1 cellular context compared by ENCODE assay signal in genomic region chr6:30672445-30673253, GRCh38.
TF ChIP-seq lines count a peak whose summit lies in the region.

TSS of gene DHX16 (minus strand) at chr6:30673006. CDS start at chr6:30672841, 165 bp downstream.

TF ChIP-seq in HepG2, 621 proteins besides CTCF, POLR2A, EP300 and RAD21 (continued from another document and continues in another):
- TF ChIP-seq ARID3A (IDR thresholded peaks at IDR 0.05; ENCODE audit: low read depth, low read length) (peak; percentile 97), ZNF280B (CRISPR knock-in tag; IDR thresholded peaks at IDR 0.05; ENCODE audit: borderline replicate concordance) (peak; percentile 74; the same call in 1 of the 2 replicates), HNRNPUL1 (IDR thresholded peaks at IDR 0.05; ENCODE audit: low read depth, low read length) (no peak), GPBP1L1 (CRISPR knock-in tag; IDR thresholded peaks at IDR 0.05) (no peak), ZFP62 (CRISPR knock-in tag; IDR thresholded peaks at IDR 0.05) (no peak), ZNF512 (CRISPR knock-in tag; IDR thresholded peaks at IDR 0.05) (no peak; the same call in 1 of the 2 replicates), ZSCAN22 (CRISPR knock-in tag; IDR thresholded peaks at IDR 0.05) (no peak), GABPA (IDR thresholded peaks at IDR 0.05; ENCODE audit: low read depth, low read length) (peak; percentile 65), GABPA (CRISPR knock-in tag; IDR thresholded peaks at IDR 0.05; ENCODE audit: low read depth) (peak; percentile 92), ZNF414 (CRISPR knock-in tag; IDR thresholded peaks at IDR 0.05) (no peak), YEATS2 (CRISPR knock-in tag; IDR thresholded peaks at IDR 0.05; ENCODE audit: borderline replicate concordance) (peak; percentile 98), NR3C1 (CRISPR knock-in tag; IDR thresholded peaks at IDR 0.05) (no peak), ZHX2 (IDR thresholded peaks at IDR 0.05; ENCODE audit: low read depth) (peak; percentile 62; the same call in 1 of the 2 replicates), ZHX2 (CRISPR knock-in tag; IDR thresholded peaks at IDR 0.05; ENCODE audit: borderline replicate concordance) (0 out of 2 replicates have a peak, but pooled peaks have one; percentile 15), HBP1 (CRISPR knock-in tag; IDR thresholded peaks at IDR 0.05; ENCODE audit: low read depth) (0 out of 2 replicates have a peak, but pooled peaks have one; percentile 40), FOXP4 (CRISPR knock-in tag; IDR thresholded peaks at IDR 0.05) (no peak; the same call in 1 of the 2 replicates), POLR2AphosphoS5 (IDR thresholded peaks at IDR 0.05; ENCODE audit: low read depth, low read length) (peak; percentile 88), SNAPC4 (CRISPR knock-in tag; IDR thresholded peaks at IDR 0.05) (0 out of 2 replicates have a peak, but pooled peaks have one; percentile 67), HES4 (CRISPR knock-in tag; IDR thresholded peaks at IDR 0.05; ENCODE audit: borderline replicate concordance) (no peak; the same call in 1 of the 2 replicates), ZNF124 (CRISPR knock-in tag; IDR thresholded peaks at IDR 0.05) (peak; percentile 27), FOXK1 (CRISPR knock-in tag; IDR thresholded peaks at IDR 0.05; ENCODE audit: borderline replicate concordance, low read depth) (peak; percentile 51; the same call in 1 of the 2 replicates), ZNF292 (CRISPR knock-in tag; IDR thresholded peaks at IDR 0.05; ENCODE audit: borderline replicate concordance, low read depth) (peak; percentile 45; the same call in 1 of the 2 replicates), HDAC1 (CRISPR knock-in tag; IDR thresholded peaks at IDR 0.05) (peak; percentile 91), ELF3 (CRISPR knock-in tag; IDR thresholded peaks at IDR 0.05) (peak; percentile 97), NKX3-1 (CRISPR knock-in tag; IDR thresholded peaks at IDR 0.05) (peak; percentile 45; the same call in 1 of the 2 replicates), ZBTB33 (CRISPR knock-in tag; IDR thresholded peaks at IDR 0.05) (peak; percentile 22; the same call in 1 of the 2 replicates), KAT7 (CRISPR knock-in tag; IDR thresholded peaks at IDR 0.05; ENCODE audit: borderline replicate concordance) (peak; percentile 85; the same call in 1 of the 2 replicates)
